In the genomic region with DNA sequence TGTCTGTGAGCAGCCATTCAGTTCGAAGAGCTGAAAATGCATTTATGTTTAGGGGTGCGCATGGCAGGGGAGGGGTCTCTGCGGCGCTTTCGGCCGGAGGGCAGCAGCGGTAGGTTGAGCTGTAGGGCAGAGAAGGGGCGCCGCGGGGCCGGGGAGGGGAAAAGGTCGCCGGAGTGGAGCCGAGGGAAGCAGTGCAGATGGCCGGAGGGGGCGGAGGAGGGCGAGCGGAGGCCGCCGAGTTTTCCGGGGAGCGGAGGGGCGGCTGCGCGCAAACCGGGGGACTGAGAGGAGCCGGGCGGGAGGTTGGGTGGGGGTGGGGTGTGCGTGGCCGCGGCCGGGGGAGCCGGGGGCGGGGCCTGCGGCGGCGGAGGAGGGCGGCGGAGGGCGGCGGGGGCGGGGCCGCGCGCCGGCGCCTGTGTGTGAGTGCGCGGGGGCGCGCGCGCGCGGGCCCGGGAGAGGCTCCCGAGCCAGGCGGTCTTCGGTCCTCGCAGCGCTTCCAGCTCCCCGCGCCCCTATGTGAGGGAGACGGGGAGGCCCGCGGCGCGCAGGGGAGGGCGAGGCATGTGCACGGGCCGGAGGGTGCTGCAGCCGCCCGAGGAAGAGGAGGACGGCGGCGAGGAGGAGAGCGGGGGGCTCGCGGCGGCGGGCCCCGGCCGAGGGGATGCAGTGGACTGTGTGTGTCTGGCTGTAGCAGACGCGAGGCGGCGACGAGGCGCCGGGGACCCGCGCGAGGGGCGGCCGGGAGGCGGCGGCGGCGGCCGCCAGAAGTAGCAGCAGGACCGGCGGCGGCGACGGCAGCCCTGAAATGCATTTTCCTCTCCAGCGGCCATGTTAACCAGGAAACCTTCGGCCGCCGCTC, we compare ENCODE assay signal across 1 cellular context.
TF ChIP-seq lines count a peak whose summit lies in the region.

DYRK2 (plus strand) TSS at position 440 of the 859 bp plus-strand sequence; CDS start at position 829, 389 bp downstream.

TF ChIP-seq in K562, 482 proteins besides CTCF, POLR2A, EP300 and RAD21 (continued from another document):
- TF ChIP-seq ZNF318 (IDR thresholded peaks at IDR 0.05; ENCODE audit: borderline replicate concordance in 1 of 2, low read depth in 1 of 2) (no peak), CHD4 (IDR thresholded peaks at IDR 0.05; ENCODE audit: insufficient read depth, insufficient replicate concordance, low read depth, low read length, poor library complexity, severe bottlenecking) (no peak), MXD1 (CRISPR knock-in tag; IDR thresholded peaks at IDR 0.05; ENCODE audit: borderline replicate concordance, poor library complexity, severe bottlenecking) (no peak), E2F1 (CRISPR knock-in tag; IDR thresholded peaks at IDR 0.05) (no peak), KDM5B (IDR thresholded peaks at IDR 0.05; ENCODE audit: insufficient replicate concordance, low read depth, low read length) (peak; percentile 75), HDAC6 (IDR thresholded peaks at IDR 0.05; ENCODE audit: low read depth, low read length) (no peak)
